8 cellular contexts compared by ENCODE assay signal in genomic region chr17:40646791-40647548, GRCh38.
A peak's percentile ranks its signal among the peaks of the same experiment; 100 is the strongest.
DNase-seq lines count a peak whose midpoint lies in the region; ATAC-seq and FAIRE-seq lines count a peak whose summit lies in the region.

No MANE protein-coding gene starts in this region.

- peak; percentile 38 for FAIRE-seq in islet of Langerhans (lab: Jason Lieb, UNC)

- ATAC-seq in GM21447 (IDR thresholded peaks at IDR 0.05; ENCODE audit: unreplicated experiment) = peak; percentile 28

- DNase-seq in DMS114 treated with DMSO at 0.1 percent for 48 hours (lab: John Stamatoyannopoulos, UW; ENCODE audit: unreplicated experiment) = peak; percentile 54
- DNase-seq in NCI-H2029 (lab: John Stamatoyannopoulos, UW) = peak; percentile 13
- peak; percentile 62 for DNase-seq in stimulated activated CD8-positive, alpha-beta memory T cell treated with anti-CD3 and anti-CD28 coated beads, Interleukin-4, amount 100 ng/mL, for 48 hours
- DNase-seq in DMS153 (lab: John Stamatoyannopoulos, UW) = no peak
- DNase-seq in putamen (ENCODE audit: low spot score) = no peak

- H3K27ac ChIP-seq in angular gyrus (ENCODE audit: low read depth, low read length) = peak overlapping the region; percentile 15

Comparison
In these comparisons a context has a peak if more than half of its experiments do, and no peak if none do; other contexts are left out.
1. DNase-seq: peak in DMS114 treated with DMSO at 0.1 percent for 48 hours (single experiment), NCI-H2029 (single experiment) and stimulated activated CD8-positive, alpha-beta memory T cell treated with anti-CD3 and anti-CD28 coated beads, Interleukin-4, amount 100 ng/mL, for 48 hours (single experiment); none in DMS153 (single experiment) and putamen (single experiment).